Comparison of ENCODE assay signal across 25 cellular contexts in genomic region chr12:11739980-11740379, GRCh38.
DNase-seq lines count a peak whose midpoint lies in the region; ATAC-seq, FAIRE-seq and TF ChIP-seq lines count a peak whose summit lies in the region.
"Had no signal": no experiment of that assay in that cellular context is flagged by ENCODE, and none has a peak within 500 bp of the region (broad histone marks: within the 10 kb centered on the region; RNA-seq: fewer than 3 reads in every experiment).

No MANE protein-coding gene starts in this region.

- DNase-seq in GM12892 (ENCODE audit: insufficient read length) (no peak), OCI-LY7 (ENCODE audit: low spot score) (no peak), coronary artery (ENCODE audit: low spot score) (no peak), naive B cell (no peak), HTR-8/SVneo (ENCODE audit: insufficient read length, low spot score) (no peak)
- no peak for DNase-seq in activated CD8-positive, alpha-beta T cell treated with anti-CD3 and anti-CD28 coated beads for 36 hours
- DNase-seq: BE2C; CD4-positive, CD25-positive, alpha-beta regulatory T cell; COR-L47; DMS79 treated with DMSO at 0.1 percent for 48 hours; MM.1S; NCI-H1048; NCI-H1417 treated with DMSO at 0.1 percent for 48 hours; NCI-H187; NCI-H446; NCI-H526; SHP77 treated with DMSO at 0.1 percent for 48 hours had no signal

- H3K9me2 ChIP-seq in OCI-LY7 (ENCODE audit: insufficient read depth, low read length) = no peaks in the 10 kb centered on the region

- no peaks in the 10 kb centered on the region for H4K20me1 ChIP-seq in OCI-LY7 (ENCODE audit: insufficient read depth, low read length)

- H3K4me3 ChIP-seq in OCI-LY7 (ENCODE audit: low read depth, low read length, poor library complexity, severe bottlenecking) (no peak overlapping the region), coronary artery (peak overlapping the region; percentile 24)
- H3K4me3 ChIP-seq: K562, SK-N-MC had no signal

- no peak overlapping the region for H3K27ac ChIP-seq in OCI-LY7 (ENCODE audit: low read depth, low read length, poor library complexity, severe bottlenecking)
- peak overlapping the region in 1 of 2 donors; percentile 4 for H3K27ac ChIP-seq in coronary artery
- H3K27ac ChIP-seq: RWPE1, SK-N-MC had no signal

- H3K36me3 ChIP-seq in OCI-LY7 (ENCODE audit: insufficient read depth, low read length) = no peaks in the 10 kb centered on the region
- H3K36me3 ChIP-seq: BE2C had no signal

- H3K4me1 ChIP-seq in OCI-LY7 (ENCODE audit: insufficient read depth, low read length, poor library complexity, severe bottlenecking) = peaks cover 85% of the 10 kb centered on the region

- H3K36me3 Mint-ChIP-seq in naive B cell = peaks cover 0 to 7% of the 10 kb centered on the region in 2 donors
- peaks cover 2% of the 10 kb centered on the region for H3K36me3 Mint-ChIP-seq in activated CD8-positive, alpha-beta T cell treated with anti-CD3 and anti-CD28 coated beads for 36 hours (ENCODE audit: low read depth)

- no peaks in the 10 kb centered on the region for H3K27me3 Mint-ChIP-seq in naive B cell
- H3K27me3 Mint-ChIP-seq in activated CD8-positive, alpha-beta T cell treated with anti-CD3 and anti-CD28 coated beads for 36 hours = no peaks in the 10 kb centered on the region
- H3K27me3 Mint-ChIP-seq: CD4-positive, CD25-positive, alpha-beta regulatory T cell had no signal

- POLR2A ChIA-PET in OCI-LY7 (lab: Charles Lee) = interaction anchor here (0.6 to 7.6 kb wide), 6 partner anchors 8 to 131 kb away, joined by 3 to 53 read pairs (median 4); no protein-coding TSS in a partner anchor
- POLR2A ChIA-PET in activated CD8-positive, alpha-beta T cell treated with anti-CD3 and anti-CD28 coated beads for 36 hours (lab: Charles Lee) = interaction anchor here (0.6 to 0.8 kb wide), 2 partner anchors 10 to 12 kb away, joined by 4 read pairs; no protein-coding TSS in a partner anchor

- H3K79me2 ChIP-seq in OCI-LY7 (ENCODE audit: insufficient read depth, low read depth, low read length) = peaks cover 10% of the 10 kb centered on the region; the same call in 1 of the 2 replicates

- peak overlapping the region in 1 of 8 donors; percentile 29 for H3K4me3 Mint-ChIP-seq in naive B cell
- no peak overlapping the region for H3K4me3 Mint-ChIP-seq in activated CD8-positive, alpha-beta T cell treated with anti-CD3 and anti-CD28 coated beads for 36 hours
- H3K4me3 Mint-ChIP-seq: CD4-positive, CD25-positive, alpha-beta regulatory T cell had no signal

- H2AFZ ChIP-seq in OCI-LY7 (ENCODE audit: low read length) = no peak overlapping the region

- ATAC-seq in naive B cell (ENCODE audit: low read depth in 2 of 2) = peak; percentile 68 to 86
- ATAC-seq in GM18870 (IDR thresholded peaks at IDR 0.05; ENCODE audit: unreplicated experiment) = no peak
- ATAC-seq in GM18519 (IDR thresholded peaks at IDR 0.05; ENCODE audit: low FRiP score, unreplicated experiment) = no peak
- no peak for ATAC-seq in activated CD8-positive, alpha-beta T cell treated with anti-CD3 and anti-CD28 coated beads for 36 hours
- ATAC-seq: HepG2, K562 had no signal

- no TSS peak for BruUV-seq in OCI-LY7 (replicated peaks; lab: Mats Ljungman, UMichigan)

- H3K4me2 ChIP-seq in OCI-LY7 (ENCODE audit: low read length) = peak overlapping the region; percentile 38

- no peak for TF ChIP-seq CTCF in OCI-LY7 (conservative IDR thresholded peaks at IDR 0.05; ENCODE audit: low read length)
- TF ChIP-seq CTCF in coronary artery (IDR thresholded peaks at IDR 0.05) = no peak
- TF ChIP-seq CTCF in activated CD8-positive, alpha-beta T cell treated with anti-CD3 and anti-CD28 coated beads for 36 hours (IDR thresholded peaks at IDR 0.05) = no peak

- H3K9me3 ChIP-seq in OCI-LY7 (ENCODE audit: low read length) = no peaks in the 10 kb centered on the region
- H3K9me3 ChIP-seq: BE2C had no signal

- FAIRE-seq in GM12892 (lab: Jason Lieb, UNC) = peak; percentile 44
- FAIRE-seq in HTR-8/SVneo (lab: Jason Lieb, UNC) = no peak
- FAIRE-seq: A204.1, H54, HepG2, K562 had no signal

- peak overlapping the region in 3 of 6 donors; percentile 2 to 71 (median 59) for H3K27ac Mint-ChIP-seq in naive B cell
- H3K27ac Mint-ChIP-seq in activated CD8-positive, alpha-beta T cell treated with anti-CD3 and anti-CD28 coated beads for 36 hours = no peak overlapping the region
- H3K27ac Mint-ChIP-seq: CD4-positive, CD25-positive, alpha-beta regulatory T cell had no signal

- CTCF ChIA-PET in OCI-LY7 (lab: Charles Lee; ENCODE audit: unreplicated experiment) = no interaction called here
- CTCF ChIA-PET in activated CD8-positive, alpha-beta T cell treated with anti-CD3 and anti-CD28 coated beads for 36 hours (lab: Charles Lee) = interaction anchor here (1.3 kb wide), 1 partner anchor 19 kb away, joined by 4 read pairs; no protein-coding TSS in a partner anchor

- TF ChIP-seq POLR2A in GM12892 (IDR thresholded peaks at IDR 0.05; ENCODE audit: low read depth, low read length) = no peak

- intact Hi-C loops in OCI-LY7 (cut with micrococcal nuclease; ENCODE audit: unreplicated experiment) = no loop called here
- intact Hi-C loops in activated CD8-positive, alpha-beta T cell treated with anti-CD3 and anti-CD28 coated beads for 36 hours (cut with micrococcal nuclease) = no loop called here

- H3K9me3 Mint-ChIP-seq in naive B cell = no peaks in the 10 kb centered on the region
- no peaks in the 10 kb centered on the region for H3K9me3 Mint-ChIP-seq in activated CD8-positive, alpha-beta T cell treated with anti-CD3 and anti-CD28 coated beads for 36 hours
- H3K9me3 Mint-ChIP-seq: CD4-positive, CD25-positive, alpha-beta regulatory T cell had no signal

- peaks cover 53 to 70% (median 56%) of the 10 kb centered on the region in 3 donors for H3K4me1 Mint-ChIP-seq in naive B cell
- H3K4me1 Mint-ChIP-seq in activated CD8-positive, alpha-beta T cell treated with anti-CD3 and anti-CD28 coated beads for 36 hours (ENCODE audit: low read depth) = peaks cover 8% of the 10 kb centered on the region

Comparison
In these comparisons a context has a peak if more than half of its experiments do, and no peak if none do; other contexts are left out.
1. ATAC-seq: peak in naive B cell (2 of 2); none in GM18870 (single experiment), GM18519 (single experiment) and activated CD8-positive, alpha-beta T cell treated with anti-CD3 and anti-CD28 coated beads for 36 hours (single experiment).